ENCODE assay signal across 8 cellular contexts in the genomic region with DNA sequence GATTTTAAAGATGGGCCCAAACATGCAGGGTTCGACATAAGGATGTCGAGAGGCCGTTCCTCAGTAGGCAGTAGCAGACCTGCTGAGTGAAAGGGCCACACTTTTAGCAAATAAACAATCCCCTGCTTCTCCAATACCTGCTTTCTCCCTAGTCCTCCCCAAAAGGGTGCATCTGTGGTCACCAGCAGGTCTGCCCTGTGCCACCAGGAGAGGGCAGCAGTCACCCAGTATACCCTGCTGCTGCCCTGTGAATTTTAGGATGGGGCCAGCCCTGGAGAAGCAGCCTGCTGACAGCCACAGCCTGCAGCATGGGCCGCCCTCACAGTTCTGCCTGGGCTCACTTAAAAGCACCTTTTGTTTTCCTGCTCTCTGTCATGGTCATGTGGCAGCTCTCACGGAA. TPM values are rescaled to one million over a fixed set of nuclear protein-coding genes. Genes with fewer than 3 reads are reported as not detected.
DNase-seq lines count a peak whose midpoint lies in the region; ATAC-seq and TF ChIP-seq lines count a peak whose summit lies in the region.
"Not testable (repeated sequence)": the region's sequence is repeated elsewhere in the genome, so short reads cannot be mapped to it uniquely, and the experiment has no call there.

No MANE protein-coding gene starts in this region.

- H3K18ac ChIP-seq in H9 (ENCODE audit: insufficient read length, low read depth, low read length); mesenchymal stem cell (ENCODE audit: low read depth in 1 of 2, low read length in 2 of 2): not testable (repeated sequence)

- not testable (repeated sequence) for H4K20me1 ChIP-seq in H9 (ENCODE audit: control insufficient read depth, insufficient read depth, insufficient read length)

- not testable (repeated sequence) for H3K14ac ChIP-seq in H9 (ENCODE audit: insufficient read depth, low read length); mesenchymal stem cell (ENCODE audit: low read length in 2 of 2)

- not testable (repeated sequence) for H2BK12ac ChIP-seq in H9 (ENCODE audit: insufficient read length, low read depth, low read length); mesenchymal stem cell (ENCODE audit: low read length in 2 of 2)

- not testable (repeated sequence) for H2BK20ac ChIP-seq in H9 (ENCODE audit: low read depth, low read length, poor library complexity, severe bottlenecking)

- not testable (repeated sequence) for H3K27ac Mint-ChIP-seq in CD4-positive, CD25-positive, alpha-beta regulatory T cell; activated naive CD8-positive, alpha-beta T cell treated with anti-CD3 and anti-CD28 coated beads for 36 hours
- H3K27ac Mint-ChIP-seq in H9, result peak overlapping the region in 1 of 3 experiments; percentile 45; a peak in 1 of 7 replicates

- ATAC-seq in CD4-positive, CD25-positive, alpha-beta regulatory T cell (ENCODE audit: low read depth in 2 of 2), result not testable (repeated sequence)

- H3K4me3 ChIP-seq in CD4-positive, CD25-positive, alpha-beta regulatory T cell (ENCODE audit: low read depth, low read length); mesenchymal stem cell (ENCODE audit: insufficient read depth in 1 of 2, low read depth in 1 of 2, low read length in 2 of 2): not testable (repeated sequence)

- H3K79me1 ChIP-seq in H9 (ENCODE audit: insufficient read depth, low read depth, low read length, poor library complexity, severe bottlenecking); mesenchymal stem cell (replicated peaks; ENCODE audit: low read length, poor library complexity, severe bottlenecking): not testable (repeated sequence)

- H3K23ac ChIP-seq in H9 (ENCODE audit: insufficient read length, low read depth, low read length); mesenchymal stem cell (ENCODE audit: low read length in 2 of 2): not testable (repeated sequence)

- H3K27ac ChIP-seq in CD4-positive, CD25-positive, alpha-beta regulatory T cell (ENCODE audit: insufficient read depth, low read length, poor library complexity, severe bottlenecking); H9 (ENCODE audit: insufficient read length, low read depth, low read length); mesenchymal stem cell (ENCODE audit: low read length, poor library complexity, severe bottlenecking): not testable (repeated sequence)

- no CpG with 5 or more reads among the region's 5 CpGs for WGBS in H9 (ENCODE audit: extremely low coverage, insufficient read length, low lambda C conversion rate)
- 42% methylated on average over 4 of the region's 5 CpGs for WGBS in mesenchymal stem cell

- H2BK15ac ChIP-seq in H9 (ENCODE audit: low read depth, low read length); mesenchymal stem cell (ENCODE audit: low read depth, poor library complexity, severe bottlenecking): not testable (repeated sequence)

- H4K91ac ChIP-seq in H9 (ENCODE audit: insufficient read length, low read depth, low read length); mesenchymal stem cell (ENCODE audit: low read length): not testable (repeated sequence)

- H2AFZ ChIP-seq in H9 (ENCODE audit: low read length); mesenchymal stem cell (ENCODE audit: low read depth, low read length): not testable (repeated sequence)

- not testable (repeated sequence) for H3K36me3 ChIP-seq in CD4-positive, CD25-positive, alpha-beta regulatory T cell (ENCODE audit: control insufficient read depth, insufficient read depth, low read length); mesenchymal stem cell (ENCODE audit: control insufficient read depth in 1 of 2, insufficient read depth in 2 of 2, low read depth in 1 of 2, low read length in 2 of 2)

- H3T11ph ChIP-seq in H9 (ENCODE audit: low read length), result not testable (repeated sequence)

- DNase-seq in CD4-positive, CD25-positive, alpha-beta regulatory T cell, result peak; percentile 23 to 52 (median 47)
- DNase-seq in H9 (peak; percentile 81), NCI-H2196 (lab: John Stamatoyannopoulos, UW; ENCODE audit: unreplicated experiment) (peak; percentile 53), T1000 (lab: John Stamatoyannopoulos, UW) (peak; percentile 55), fibroblast of gingiva (ENCODE audit: low read depth) (peak; percentile 39), mesenchymal stem cell (peak; percentile 34)
- DNase-seq in activated naive CD8-positive, alpha-beta T cell treated with anti-CD3 and anti-CD28 coated beads for 36 hours, result peak; percentile 36
- DNase-seq in stimulated activated CD4-positive, alpha-beta T cell treated with anti-CD3 and anti-CD28 coated beads, TNF-alpha, amount 100 ng/mL, for 24 hours (ENCODE audit: low read depth in 3 of 3), result peak in 2 of 3 experiments; percentile 17 to 42

- H3K79me2 ChIP-seq in H9 (ENCODE audit: insufficient read depth, low read length), result not testable (repeated sequence)

- not testable (repeated sequence) for H3K9me3 Mint-ChIP-seq in CD4-positive, CD25-positive, alpha-beta regulatory T cell; H9; activated naive CD8-positive, alpha-beta T cell treated with anti-CD3 and anti-CD28 coated beads for 36 hours

- H4K5ac ChIP-seq in H9 (ENCODE audit: insufficient read length, low read depth, low read length), result not testable (repeated sequence)

- not testable (repeated sequence) for H2AK5ac ChIP-seq in H9 (ENCODE audit: insufficient read length, low read length); mesenchymal stem cell (ENCODE audit: low read length, severe bottlenecking)

- not testable (repeated sequence) for H3K4me1 ChIP-seq in CD4-positive, CD25-positive, alpha-beta regulatory T cell (ENCODE audit: control insufficient read depth, insufficient read depth, low read length, poor library complexity, severe bottlenecking); H9 (ENCODE audit: insufficient read depth, low read length); mesenchymal stem cell (ENCODE audit: control insufficient read depth, insufficient read depth, low read depth, low read length)

- not testable (repeated sequence) for H3K56ac ChIP-seq in H9 (ENCODE audit: insufficient read length, low read depth, low read length)

- not testable (repeated sequence) for H3K27me3 Mint-ChIP-seq in CD4-positive, CD25-positive, alpha-beta regulatory T cell; H9 (ENCODE audit: low read depth); activated naive CD8-positive, alpha-beta T cell treated with anti-CD3 and anti-CD28 coated beads for 36 hours

- not testable (repeated sequence) for H3K4me3 Mint-ChIP-seq in CD4-positive, CD25-positive, alpha-beta regulatory T cell; H9; activated naive CD8-positive, alpha-beta T cell treated with anti-CD3 and anti-CD28 coated beads for 36 hours

- H3K9ac ChIP-seq in H9 (ENCODE audit: extremely low read depth, insufficient read length, low read length); mesenchymal stem cell (ENCODE audit: low read length): not testable (repeated sequence)

- H3K27me3 ChIP-seq in CD4-positive, CD25-positive, alpha-beta regulatory T cell (ENCODE audit: control insufficient read depth, insufficient read depth, low read length); H9 (ENCODE audit: insufficient read depth, low read length); mesenchymal stem cell (ENCODE audit: control insufficient read depth in 1 of 2, insufficient read depth in 1 of 2, low read length in 2 of 2): not testable (repeated sequence)

- H3K23me2 ChIP-seq in H9 (ENCODE audit: insufficient read length, low read depth, low read length, poor library complexity, severe bottlenecking), result not testable (repeated sequence)

- H2BK120ac ChIP-seq in H9 (ENCODE audit: low read depth, low read length, poor library complexity, severe bottlenecking); mesenchymal stem cell (ENCODE audit: low read depth, low read length): not testable (repeated sequence)

- H4K8ac ChIP-seq in H9 (replicated peaks; ENCODE audit: insufficient read length, low read depth, low read length); mesenchymal stem cell (ENCODE audit: low read length): not testable (repeated sequence)

- not testable (repeated sequence) for H3K9me3 ChIP-seq in CD4-positive, CD25-positive, alpha-beta regulatory T cell (ENCODE audit: control insufficient read depth in 2 of 2, low read length in 2 of 2); H9 (ENCODE audit: control insufficient read depth, low read depth, low read length); mesenchymal stem cell (ENCODE audit: control insufficient read depth, low read length)

- H2BK5ac ChIP-seq in H9 (ENCODE audit: insufficient read length, low read length); mesenchymal stem cell (ENCODE audit: low read depth, low read length, poor library complexity, severe bottlenecking): not testable (repeated sequence)

- not testable (repeated sequence) for H3K4me2 ChIP-seq in H9 (ENCODE audit: insufficient read depth, insufficient read length, low read length); mesenchymal stem cell (ENCODE audit: low read length, poor library complexity, severe bottlenecking)

- H3K36me3 Mint-ChIP-seq in CD4-positive, CD25-positive, alpha-beta regulatory T cell; H9 (ENCODE audit: insufficient read depth in 1 of 3, low read depth in 3 of 3); activated naive CD8-positive, alpha-beta T cell treated with anti-CD3 and anti-CD28 coated beads for 36 hours: not testable (repeated sequence)

- peak; percentile 74 for TF ChIP-seq CTCF in H9 (conservative IDR thresholded peaks at IDR 0.05)

- not testable (repeated sequence) for H3K4ac ChIP-seq in H9 (ENCODE audit: low read depth, low read length); mesenchymal stem cell (ENCODE audit: low read depth in 1 of 2, low read length in 2 of 2)

- H3K4me1 Mint-ChIP-seq in CD4-positive, CD25-positive, alpha-beta regulatory T cell; H9: not testable (repeated sequence)
- peaks cover 23% of the 10 kb centered on the region for H3K4me1 Mint-ChIP-seq in activated naive CD8-positive, alpha-beta T cell treated with anti-CD3 and anti-CD28 coated beads for 36 hours

RNA-seq across cellular contexts. Expression of a gene that starts 47.3 kb away (rescaled TPM):
- not detected for total RNA-seq in CD4-positive, CD25-positive, alpha-beta regulatory T cell
- under 1 TPM in 1 of 4 donors, not detected in 3; 0.12 TPM for polyA plus RNA-seq in CD4-positive, CD25-positive, alpha-beta regulatory T cell
- not detected in 2 replicates for total RNA-seq in H9 (2021)
- not detected for total RNA-seq in activated naive CD8-positive, alpha-beta T cell treated with anti-CD3 and anti-CD28 coated beads for 36 hours
- polyA plus RNA-seq in mesenchymal stem cell (2013, experiment 1 of 2), result not detected
- polyA plus RNA-seq in mesenchymal stem cell (2013, experiment 2 of 2), result not detected

Comparison
In these comparisons a context has a peak if more than half of its experiments do, and no peak if none do; other contexts are left out.
1. DNase-seq: peak in every context shown above with its lines; median percentile 81 in H9; 55 in T1000; 53 in NCI-H2196; 47 in CD4-positive, CD25-positive, alpha-beta regulatory T cell; 39 in fibroblast of gingiva; 36 in activated naive CD8-positive, alpha-beta T cell treated with anti-CD3 and anti-CD28 coated beads for 36 hours; 34 in mesenchymal stem cell; 30 in stimulated activated CD4-positive, alpha-beta T cell treated with anti-CD3 and anti-CD28 coated beads, TNF-alpha, amount 100 ng/mL, for 24 hours.